8 cellular contexts compared by ENCODE assay signal in genomic region chr1:30929135-30929889, GRCh38. TPM values are rescaled to one million over a fixed set of nuclear protein-coding genes. Genes with fewer than 3 reads are reported as not detected.
DNase-seq lines count a peak whose midpoint lies in the region; ATAC-seq, FAIRE-seq and TF ChIP-seq lines count a peak whose summit lies in the region.

No MANE protein-coding gene starts in this region.

- no peak overlapping the region for H3K27ac Mint-ChIP-seq in T-helper 17 cell
- H3K27ac Mint-ChIP-seq in MCF 10A (ENCODE audit: low read depth, unreplicated experiment), result peak overlapping the region; percentile 49

- H3K36me3 ChIP-seq in keratinocyte (ENCODE audit: control insufficient read depth in 2 of 2, extremely low read depth in 1 of 2, insufficient read depth in 2 of 2, low read length in 2 of 2), result peaks cover 8 to 12% of the 10 kb centered on the region in 2 experiments

- H3K4me1 Mint-ChIP-seq in T-helper 17 cell, result peaks cover 8% of the 10 kb centered on the region
- peaks cover 14% of the 10 kb centered on the region for H3K4me1 Mint-ChIP-seq in MCF 10A (ENCODE audit: insufficient read depth, unreplicated experiment)

- H3K4me2 ChIP-seq in keratinocyte (ENCODE audit: control insufficient read depth, extremely low read depth, insufficient read depth, low read depth, low read length), result no peak overlapping the region

- DNase-seq in LNCaP clone FGC (ENCODE audit: low read depth) (no peak), T-helper 17 cell (peak in 1 of 3 donors; percentile 41), MCF 10A (ENCODE audit: unreplicated experiment) (peak; percentile 73), keratinocyte (ENCODE audit: low read depth, low spot score) (no peak), cerebellar nuclear complex (lab: John Stamatoyannopoulos, UW) (no peak)
- DNase-seq in stimulated activated CD4-positive, alpha-beta T cell treated with anti-CD3 and anti-CD28 coated beads, TNF-alpha, amount 100 ng/mL, for 48 hours (ENCODE audit: low read depth in 3 of 3), result peak in 2 of 3 donors; percentile 21 to 46

- dilution Hi-C loops in keratinocyte (cut with MboI; ENCODE audit: extremely low pct_ligation_motif_present, low sequenced_read_pairs), result no loop called here

- H3K27me3 ChIP-seq in keratinocyte (ENCODE audit: control insufficient read depth, extremely low read depth, insufficient read depth, low read length), result no peaks in the 10 kb centered on the region

- TF ChIP-seq CTCF in LNCaP clone FGC (IDR thresholded peaks at IDR 0.05; ENCODE audit: control insufficient read depth, extremely low read depth, insufficient read depth), result peak; percentile 63
- peak; percentile 68 for TF ChIP-seq CTCF in MCF 10A (IDR thresholded peaks at IDR 0.05; ENCODE audit: unreplicated experiment)
- peak; percentile 73 to 87 (median 80) for TF ChIP-seq CTCF in keratinocyte (optimal IDR thresholded peaks at IDR 0.05 in 1 of 3, IDR thresholded peaks at IDR 0.05 in 1 of 3, conservative IDR thresholded peaks at IDR 0.05 in 1 of 3; ENCODE audit: extremely low read depth in 1 of 3, insufficient read depth in 2 of 3, low read length in 3 of 3)

- no peak overlapping the region for H3K9ac ChIP-seq in keratinocyte (ENCODE audit: control insufficient read depth, extremely low read depth, insufficient read depth, low read length)

- peaks cover 2% of the 10 kb centered on the region for H3K9me1 ChIP-seq in keratinocyte (ENCODE audit: control insufficient read depth, extremely low read depth, insufficient read depth, low read length)

- H3K4me1 ChIP-seq in keratinocyte (ENCODE audit: control insufficient read depth, extremely low read depth, insufficient read depth, low read length), result peaks cover 10% of the 10 kb centered on the region

- FAIRE-seq in G401.6 (lab: Jason Lieb, UNC) (peak; percentile 51), keratinocyte (lab: Jason Lieb, UNC) (peak; percentile 61)

- H3K4me3 Mint-ChIP-seq in T-helper 17 cell (no peak overlapping the region), MCF 10A (ENCODE audit: unreplicated experiment) (no peak overlapping the region)

- peaks cover 6% of the 10 kb centered on the region for H3K79me2 ChIP-seq in keratinocyte (ENCODE audit: control insufficient read depth, insufficient read depth, low read length)

- H3K36me3 Mint-ChIP-seq in T-helper 17 cell (ENCODE audit: low read depth), result peaks cover 4% of the 10 kb centered on the region
- H3K36me3 Mint-ChIP-seq in MCF 10A (ENCODE audit: insufficient read depth, unreplicated experiment), result peaks cover 52% of the 10 kb centered on the region

- H3K9me3 ChIP-seq in T-helper 17 cell (ENCODE audit: control insufficient read depth, low read length, poor library complexity, severe bottlenecking) (no peaks in the 10 kb centered on the region), keratinocyte (ENCODE audit: control insufficient read depth, low read depth, low read length) (no peaks in the 10 kb centered on the region)

- no peaks in the 10 kb centered on the region for H4K20me1 ChIP-seq in keratinocyte (ENCODE audit: control insufficient read depth, extremely low read depth, insufficient read depth, low read length)

- no peak overlapping the region for H3K27ac ChIP-seq in keratinocyte (ENCODE audit: control insufficient read depth, insufficient read depth, low read length)

- ATAC-seq in T-helper 17 cell (peak; percentile 78), HG03432 (IDR thresholded peaks at IDR 0.05; ENCODE audit: unreplicated experiment) (no peak)

- intact Hi-C loops in MCF 10A (cut with micrococcal nuclease), result loop anchor here (5.0 kb wide), 2 partner anchors 142 to 212 kb away; no protein-coding TSS in a partner anchor

- no peaks in the 10 kb centered on the region for H3K27me3 Mint-ChIP-seq in T-helper 17 cell
- H3K27me3 Mint-ChIP-seq in MCF 10A (ENCODE audit: insufficient read depth, unreplicated experiment), result no peaks in the 10 kb centered on the region

- CTCF ChIA-PET in MCF 10A (lab: Yijun Ruan, JAX), result interaction anchor here (0.6 to 6.9 kb wide), 24 partner anchors 9 to 994 kb away, joined by 3 to 72 read pairs (median 5); no protein-coding TSS in a partner anchor

- POLR2A ChIA-PET in MCF 10A (lab: Yijun Ruan, JAX), result interaction anchor here (0.7 to 1.7 kb wide), 4 partner anchors 9 to 210 kb away, joined by 3 to 8 read pairs (median 4); no protein-coding TSS in a partner anchor

- no peak overlapping the region for H2AFZ ChIP-seq in keratinocyte (ENCODE audit: control insufficient read depth, low read length)

- no TSS peak for BruUV-seq in MCF 10A (replicated peaks; lab: Mats Ljungman, UMichigan)

- no peaks in the 10 kb centered on the region for H3K9me3 Mint-ChIP-seq in MCF 10A (ENCODE audit: unreplicated experiment)

- H3K4me3 ChIP-seq in LNCaP clone FGC (ENCODE audit: low read depth, low read length), result no peak overlapping the region
- no peak overlapping the region for H3K4me3 ChIP-seq in keratinocyte (ENCODE audit: control insufficient read depth in 2 of 3, extremely low read depth in 1 of 3, insufficient read depth in 2 of 3, low read depth in 1 of 3, low read length in 3 of 3)

RNA-seq across cellular contexts. Expression of gene SDC3, which starts 20.8 kb away (rescaled TPM):
- total RNA-seq in T-helper 17 cell, result under 1 TPM; 0.32 to 0.34 TPM
- total RNA-seq in MCF 10A (2022), result 21.7 and 25.5 TPM in 2 replicates
- polyA plus RNA-seq in keratinocyte, result 5.6 to 14.5 TPM (median 8.8 TPM) in 3 replicates
- 2.3 TPM for polyA plus RNA-seq in keratinocyte (2011; ENCODE audit: low read depth)
- polyA plus RNA-seq in keratinocyte (2011; cell fraction: cytosol; rRNA removed), result 6.1 and 13.2 TPM in 2 replicates
- 27.7 and 44.1 TPM in 2 replicates for polyA plus RNA-seq in keratinocyte (2011; cell fraction: nucleus; rRNA removed)
- polyA plus RNA-seq in keratinocyte (2012; ENCODE audit: low replicate concordance), result 8.0 and 27.2 TPM in 2 replicates
- 12.1 to 36.1 TPM (median 15.5 TPM) in 3 replicates for polyA minus RNA-seq in keratinocyte
- polyA minus RNA-seq in keratinocyte (2011; cell fraction: cytosol; rRNA and poly(A)+ RNA removed), result 26.5 TPM
- polyA minus RNA-seq in keratinocyte (2011; cell fraction: nucleus; rRNA and poly(A)+ RNA removed), result 52.3 and 57.6 TPM in 2 replicates

Comparison
In these comparisons a context has a peak if more than half of its experiments do, and no peak if none do; other contexts are left out.
1. DNase-seq: peak in MCF 10A (single experiment) and stimulated activated CD4-positive, alpha-beta T cell treated with anti-CD3 and anti-CD28 coated beads, TNF-alpha, amount 100 ng/mL, for 48 hours (2 of 3); none in LNCaP clone FGC (single experiment), keratinocyte (single experiment) and cerebellar nuclear complex (0 of 2).
2. RNA of gene SDC3, which starts 20.8 kb away (total RNA-seq): 21.7 to 25.5 TPM in MCF 10A; 0.32 to 0.34 TPM in T-helper 17 cell; every median in the first group is over 10 times any median in the second.
3. Peak in every context shown above with its lines, with median percentiles within 50 percentile points of each other: CTCF ChIP-seq.